ENCODE assay signal across 11 cellular contexts in genomic region chr6:124881898-124882579, GRCh38.
DNase-seq lines count a peak whose midpoint lies in the region; ATAC-seq and TF ChIP-seq lines count a peak whose summit lies in the region.
"Had no signal": no experiment of that assay in that cellular context is flagged by ENCODE, and none has a peak within 500 bp of the region (broad histone marks: within the 10 kb centered on the region; RNA-seq: fewer than 3 reads in every experiment).

No MANE protein-coding gene starts in this region.

- peaks cover 3 to 9% (median 9%) of the 10 kb centered on the region in 3 donors for H3K4me1 Mint-ChIP-seq in T-cell
- H3K4me1 Mint-ChIP-seq: stimulated activated memory B cell treated with anti-CD40 and anti-IgM and Interleukin-4, amounts not matched to agents 10 μg/mL and 1 μg/mL and 100 μg/mL, for 72 hours had no signal

- ATAC-seq in GM19395 (IDR thresholded peaks at IDR 0.05; ENCODE audit: unreplicated experiment) (peak; percentile 59), T-cell (replicated peaks in 1 of 4) (no peak)
- ATAC-seq: stimulated activated memory B cell treated with anti-CD40 and anti-IgM and Interleukin-4, amounts not matched to agents 10 μg/mL and 1 μg/mL and 100 μg/mL, for 72 hours had no signal

- peak; percentile 79 for DNase-seq in AG10803 (ENCODE audit: low read depth)
- DNase-seq in NCI-H2171 treated with DMSO at 0.1 percent for 48 hours (lab: John Stamatoyannopoulos, UW) = peak; percentile 77
- peak; percentile 47 for DNase-seq in fibroblast of villous mesenchyme (ENCODE audit: low read depth)
- no peak for DNase-seq in T-cell
- no peak for DNase-seq in SW 1271 (lab: John Stamatoyannopoulos, UW)
- DNase-seq in activated CD4-positive, CD25-positive, alpha-beta regulatory T cell (lab: John Stamatoyannopoulos, UW) = no peak
- no peak for DNase-seq in DMS114 treated with DMSO at 0.1 percent for 48 hours (lab: John Stamatoyannopoulos, UW; ENCODE audit: unreplicated experiment)
- DNase-seq: GDM1, NCI-H345 had no signal

- H3K4me3 ChIP-seq in AG10803 (ENCODE audit: low read length) = no peak overlapping the region
- H3K4me3 ChIP-seq in fibroblast of villous mesenchyme (ENCODE audit: low read depth, low read length) = no peak overlapping the region

- no peaks in the 10 kb centered on the region for H3K36me3 Mint-ChIP-seq in T-cell
- H3K36me3 Mint-ChIP-seq: stimulated activated memory B cell treated with anti-CD40 and anti-IgM and Interleukin-4, amounts not matched to agents 10 μg/mL and 1 μg/mL and 100 μg/mL, for 72 hours had no signal

- 0 out of 2 replicates have a peak, but pooled peaks have one; percentile 15 for TF ChIP-seq CTCF in AG10803 (conservative IDR thresholded peaks at IDR 0.05; ENCODE audit: low read length)
- TF ChIP-seq CTCF in fibroblast of villous mesenchyme (IDR thresholded peaks at IDR 0.05; ENCODE audit: insufficient read depth, low read depth, low read length) = no peak

- H3K27ac Mint-ChIP-seq in T-cell = no peak overlapping the region
- H3K27ac Mint-ChIP-seq: stimulated activated memory B cell treated with anti-CD40 and anti-IgM and Interleukin-4, amounts not matched to agents 10 μg/mL and 1 μg/mL and 100 μg/mL, for 72 hours had no signal

- H3K9me3 Mint-ChIP-seq in T-cell = no peaks in the 10 kb centered on the region

- H3K4me3 Mint-ChIP-seq in T-cell = no peak overlapping the region
- H3K4me3 Mint-ChIP-seq: stimulated activated memory B cell treated with anti-CD40 and anti-IgM and Interleukin-4, amounts not matched to agents 10 μg/mL and 1 μg/mL and 100 μg/mL, for 72 hours had no signal

- POLR2A ChIA-PET in T-cell (lab: Charles Lee) = no interaction called here

- CTCF ChIA-PET in T-cell (lab: Charles Lee) = no interaction called here

- peaks cover 5 to 7% of the 10 kb centered on the region in 2 donors for H3K27me3 Mint-ChIP-seq in T-cell
- H3K27me3 Mint-ChIP-seq: stimulated activated memory B cell treated with anti-CD40 and anti-IgM and Interleukin-4, amounts not matched to agents 10 μg/mL and 1 μg/mL and 100 μg/mL, for 72 hours had no signal

Comparison
In these comparisons a context has a peak if more than half of its experiments do, and no peak if none do; other contexts are left out.
1. DNase-seq: peak in AG10803 (single experiment), NCI-H2171 treated with DMSO at 0.1 percent for 48 hours (single experiment) and fibroblast of villous mesenchyme (single experiment); none in T-cell (0 of 34), SW 1271 (0 of 2), activated CD4-positive, CD25-positive, alpha-beta regulatory T cell (0 of 4) and DMS114 treated with DMSO at 0.1 percent for 48 hours (single experiment).